In the genomic region with DNA sequence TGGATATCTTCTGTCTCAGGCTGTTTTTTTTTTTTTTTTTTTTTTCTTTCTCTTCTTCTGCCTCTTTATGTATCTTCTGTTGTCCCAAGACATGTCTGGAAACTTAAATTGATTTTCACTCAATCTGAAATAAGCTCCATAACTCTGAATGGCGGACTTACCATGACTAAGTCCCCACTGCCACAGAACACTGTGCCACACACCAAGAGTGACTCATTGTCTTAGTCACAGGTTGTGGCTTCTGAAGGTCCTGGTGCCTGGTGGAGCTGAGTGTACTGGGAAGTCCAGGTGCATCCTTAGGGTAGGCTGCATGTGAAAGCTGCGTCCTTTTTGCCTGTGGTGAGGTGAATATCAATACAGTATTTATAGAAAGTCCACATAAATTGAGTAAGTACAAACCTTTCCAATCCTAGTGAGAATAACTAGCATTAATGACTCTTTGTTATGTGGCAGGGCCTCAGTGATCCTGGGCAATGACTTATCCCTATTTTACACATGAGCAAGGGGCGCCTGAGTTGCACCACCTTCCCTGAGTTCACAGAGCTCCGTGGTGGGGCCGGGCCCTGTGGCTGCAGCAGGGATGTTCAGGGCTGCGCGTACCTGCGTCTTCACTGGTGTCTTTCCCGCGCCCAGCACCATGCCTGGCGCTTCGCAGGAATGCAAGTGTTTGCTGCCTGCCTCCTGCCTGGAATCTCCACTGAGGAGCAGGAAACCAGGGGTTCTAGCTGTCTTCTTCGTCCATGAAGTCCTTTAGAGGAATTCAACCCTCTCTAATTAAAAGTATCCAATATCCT, we compare ENCODE assay signal across 2 cellular contexts.
TF ChIP-seq lines count a peak whose summit lies in the region.

No MANE protein-coding gene starts in this region.

TF ChIP-seq in SK-N-SH, 30 proteins besides CTCF, POLR2A, EP300 and RAD21 (continued from another document):
- TF ChIP-seq, protein P1, sequence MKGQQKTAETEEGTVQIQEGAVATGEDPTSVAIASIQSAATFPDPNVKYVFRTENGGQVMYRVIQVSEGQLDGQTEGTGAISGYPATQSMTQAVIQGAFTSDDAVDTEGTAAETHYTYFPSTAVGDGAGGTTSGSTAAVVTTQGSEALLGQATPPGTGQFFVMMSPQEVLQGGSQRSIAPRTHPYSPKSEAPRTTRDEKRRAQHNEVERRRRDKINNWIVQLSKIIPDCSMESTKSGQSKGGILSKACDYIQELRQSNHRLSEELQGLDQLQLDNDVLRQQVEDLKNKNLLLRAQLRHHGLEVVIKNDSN (IDR thresholded peaks at IDR 0.05; ENCODE audit: borderline replicate concordance, low read depth) = no peak
- TF ChIP-seq TCF12 (IDR thresholded peaks at IDR 0.05) = peak; percentile 79
- no peak for TF ChIP-seq GABPA (IDR thresholded peaks at IDR 0.05; ENCODE audit: low read depth)
- no peak for TF ChIP-seq RXRA (IDR thresholded peaks at IDR 0.05; ENCODE audit: borderline replicate concordance, low read depth)
- TF ChIP-seq JUND (IDR thresholded peaks at IDR 0.05) = peak; percentile 89
- no peak for TF ChIP-seq FOXJ3 (CRISPR knock-in tag; IDR thresholded peaks at IDR 0.05)
- no peak for TF ChIP-seq CHD2 (IDR thresholded peaks at IDR 0.05; ENCODE audit: low read length, partially characterized antibody)
- no peak for TF ChIP-seq EZH2phosphoT487 (IDR thresholded peaks at IDR 0.05; ENCODE audit: borderline replicate concordance, low read depth)

TF ChIP-seq in SK-N-SH treated with all-trans-retinoic acid at 6 μM for 48 hours, 23 proteins besides CTCF, POLR2A, EP300 and RAD21 (continued from another document):
- TF ChIP-seq, protein P2, sequence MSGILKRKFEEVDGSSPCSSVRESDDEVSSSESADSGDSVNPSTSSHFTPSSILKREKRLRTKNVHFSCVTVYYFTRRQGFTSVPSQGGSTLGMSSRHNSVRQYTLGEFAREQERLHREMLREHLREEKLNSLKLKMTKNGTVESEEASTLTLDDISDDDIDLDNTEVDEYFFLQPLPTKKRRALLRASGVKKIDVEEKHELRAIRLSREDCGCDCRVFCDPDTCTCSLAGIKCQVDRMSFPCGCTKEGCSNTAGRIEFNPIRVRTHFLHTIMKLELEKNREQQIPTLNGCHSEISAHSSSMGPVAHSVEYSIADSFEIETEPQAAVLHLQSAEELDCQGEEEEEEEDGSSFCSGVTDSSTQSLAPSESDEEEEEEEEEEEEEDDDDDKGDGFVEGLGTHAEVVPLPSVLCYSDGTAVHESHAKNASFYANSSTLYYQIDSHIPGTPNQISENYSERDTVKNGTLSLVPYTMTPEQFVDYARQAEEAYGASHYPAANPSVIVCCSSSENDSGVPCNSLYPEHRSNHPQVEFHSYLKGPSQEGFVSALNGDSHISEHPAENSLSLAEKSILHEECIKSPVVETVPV (CRISPR knock-in tag; IDR thresholded peaks at IDR 0.05) = no peak
- TF ChIP-seq ISL1 (CRISPR knock-in tag; IDR thresholded peaks at IDR 0.05) (no peak), ZNF8 (CRISPR knock-in tag; IDR thresholded peaks at IDR 0.05) (no peak), SNAI2 (CRISPR knock-in tag; IDR thresholded peaks at IDR 0.05) (no peak), PPARA (CRISPR knock-in tag; IDR thresholded peaks at IDR 0.05; ENCODE audit: borderline replicate concordance) (no peak)
- TF ChIP-seq, protein P3, sequence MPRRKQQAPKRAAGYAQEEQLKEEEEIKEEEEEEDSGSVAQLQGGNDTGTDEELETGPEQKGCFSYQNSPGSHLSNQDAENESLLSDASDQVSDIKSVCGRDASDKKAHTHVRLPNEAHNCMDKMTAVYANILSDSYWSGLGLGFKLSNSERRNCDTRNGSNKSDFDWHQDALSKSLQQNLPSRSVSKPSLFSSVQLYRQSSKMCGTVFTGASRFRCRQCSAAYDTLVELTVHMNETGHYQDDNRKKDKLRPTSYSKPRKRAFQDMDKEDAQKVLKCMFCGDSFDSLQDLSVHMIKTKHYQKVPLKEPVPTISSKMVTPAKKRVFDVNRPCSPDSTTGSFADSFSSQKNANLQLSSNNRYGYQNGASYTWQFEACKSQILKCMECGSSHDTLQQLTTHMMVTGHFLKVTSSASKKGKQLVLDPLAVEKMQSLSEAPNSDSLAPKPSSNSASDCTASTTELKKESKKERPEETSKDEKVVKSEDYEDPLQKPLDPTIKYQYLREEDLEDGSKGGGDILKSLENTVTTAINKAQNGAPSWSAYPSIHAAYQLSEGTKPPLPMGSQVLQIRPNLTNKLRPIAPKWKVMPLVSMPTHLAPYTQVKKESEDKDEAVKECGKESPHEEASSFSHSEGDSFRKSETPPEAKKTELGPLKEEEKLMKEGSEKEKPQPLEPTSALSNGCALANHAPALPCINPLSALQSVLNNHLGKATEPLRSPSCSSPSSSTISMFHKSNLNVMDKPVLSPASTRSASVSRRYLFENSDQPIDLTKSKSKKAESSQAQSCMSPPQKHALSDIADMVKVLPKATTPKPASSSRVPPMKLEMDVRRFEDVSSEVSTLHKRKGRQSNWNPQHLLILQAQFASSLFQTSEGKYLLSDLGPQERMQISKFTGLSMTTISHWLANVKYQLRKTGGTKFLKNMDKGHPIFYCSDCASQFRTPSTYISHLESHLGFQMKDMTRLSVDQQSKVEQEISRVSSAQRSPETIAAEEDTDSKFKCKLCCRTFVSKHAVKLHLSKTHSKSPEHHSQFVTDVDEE (CRISPR knock-in tag; IDR thresholded peaks at IDR 0.05) = no peak
- TF ChIP-seq, protein P4, sequence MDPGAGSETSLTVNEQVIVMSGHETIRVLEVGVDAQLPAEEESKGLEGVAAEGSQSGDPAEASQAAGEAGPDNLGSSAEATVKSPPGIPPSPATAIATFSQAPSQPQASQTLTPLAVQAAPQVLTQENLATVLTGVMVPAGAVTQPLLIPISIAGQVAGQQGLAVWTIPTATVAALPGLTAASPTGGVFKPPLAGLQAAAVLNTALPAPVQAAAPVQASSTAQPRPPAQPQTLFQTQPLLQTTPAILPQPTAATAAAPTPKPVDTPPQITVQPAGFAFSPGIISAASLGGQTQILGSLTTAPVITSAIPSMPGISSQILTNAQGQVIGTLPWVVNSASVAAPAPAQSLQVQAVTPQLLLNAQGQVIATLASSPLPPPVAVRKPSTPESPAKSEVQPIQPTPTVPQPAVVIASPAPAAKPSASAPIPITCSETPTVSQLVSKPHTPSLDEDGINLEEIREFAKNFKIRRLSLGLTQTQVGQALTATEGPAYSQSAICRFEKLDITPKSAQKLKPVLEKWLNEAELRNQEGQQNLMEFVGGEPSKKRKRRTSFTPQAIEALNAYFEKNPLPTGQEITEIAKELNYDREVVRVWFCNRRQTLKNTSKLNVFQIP (CRISPR knock-in tag; IDR thresholded peaks at IDR 0.05; ENCODE audit: borderline replicate concordance, low read depth) = no peak
- TF ChIP-seq, protein P5, sequence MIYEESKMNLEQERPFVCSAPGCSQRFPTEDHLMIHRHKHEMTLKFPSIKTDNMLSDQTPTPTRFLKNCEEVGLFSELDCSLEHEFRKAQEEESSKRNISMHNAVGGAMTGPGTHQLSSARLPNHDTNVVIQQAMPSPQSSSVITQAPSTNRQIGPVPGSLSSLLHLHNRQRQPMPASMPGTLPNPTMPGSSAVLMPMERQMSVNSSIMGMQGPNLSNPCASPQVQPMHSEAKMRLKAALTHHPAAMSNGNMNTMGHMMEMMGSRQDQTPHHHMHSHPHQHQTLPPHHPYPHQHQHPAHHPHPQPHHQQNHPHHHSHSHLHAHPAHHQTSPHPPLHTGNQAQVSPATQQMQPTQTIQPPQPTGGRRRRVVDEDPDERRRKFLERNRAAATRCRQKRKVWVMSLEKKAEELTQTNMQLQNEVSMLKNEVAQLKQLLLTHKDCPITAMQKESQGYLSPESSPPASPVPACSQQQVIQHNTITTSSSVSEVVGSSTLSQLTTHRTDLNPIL (CRISPR knock-in tag; IDR thresholded peaks at IDR 0.05; ENCODE audit: low read depth) = no peak
TF ChIP-seq in SK-N-SH treated with all-trans-retinoic acid at 6 μM for 48 hours: peak in this region for 0.
